Comparison of ENCODE assay signal across 8 cellular contexts in the genomic region with DNA sequence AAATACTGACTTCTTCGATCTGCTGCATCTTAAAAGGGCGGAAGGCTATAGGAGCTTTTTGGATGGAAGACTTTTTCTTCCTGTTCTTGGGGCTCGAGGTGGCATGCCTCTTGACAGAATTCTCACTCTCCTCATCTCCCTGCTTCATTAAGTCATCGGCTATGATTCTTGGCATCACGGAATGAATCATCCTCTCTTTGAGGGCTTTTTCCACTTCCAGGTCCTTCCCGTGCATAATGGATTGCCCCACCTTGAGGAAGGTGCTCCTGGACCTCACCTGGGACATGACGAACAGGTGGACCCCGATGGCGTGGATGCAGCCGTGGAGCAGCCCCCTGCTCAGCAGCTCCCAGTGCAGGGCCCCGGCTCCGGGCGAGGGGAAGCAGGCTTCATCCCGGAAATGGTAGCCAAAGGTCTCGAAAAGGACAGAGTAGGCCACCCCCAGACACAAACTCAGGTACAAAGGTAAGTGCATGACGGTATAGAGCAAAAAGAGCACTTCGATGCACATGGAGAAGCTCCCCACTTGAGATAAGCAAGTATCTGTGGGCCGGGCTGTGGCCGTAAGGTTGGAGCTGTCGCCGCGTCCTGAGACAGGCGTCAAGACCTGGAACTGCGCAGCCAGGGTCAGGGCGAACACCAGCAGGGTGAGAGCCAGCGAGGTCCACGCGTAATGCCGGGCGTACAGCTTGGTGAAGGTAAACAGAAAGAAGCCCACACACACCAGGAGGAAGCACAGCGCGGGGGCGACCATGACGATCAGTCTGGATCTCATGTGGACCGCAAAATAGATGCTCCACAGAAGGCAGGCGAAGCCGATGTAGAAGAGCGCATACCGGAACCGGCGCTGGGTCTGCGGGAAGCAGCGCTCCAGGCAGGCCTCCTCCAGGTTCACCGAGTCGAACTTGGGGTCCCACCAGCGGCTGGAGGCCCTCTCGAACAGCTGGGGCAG. TPM values are rescaled to one million over a fixed set of nuclear protein-coding genes. Genes with fewer than 3 reads are reported as not detected.
DNase-seq lines count a peak whose midpoint lies in the region; ATAC-seq and TF ChIP-seq lines count a peak whose summit lies in the region.

No MANE protein-coding gene starts in this region.

- H3K4me3 Mint-ChIP-seq in activated naive CD8-positive, alpha-beta T cell treated with anti-CD3 and anti-CD28 coated beads, Interleukin-2, amount 50 U/mL, for 24 hours: peak overlapping the region; percentile 65

- H3K9ac ChIP-seq in SK-N-SH (no peak overlapping the region), subcutaneous abdominal adipose tissue (ENCODE audit: low read length in 5 of 5) (peak overlapping the region in 3 of 5 donors; percentile 2 to 62 (median 43))

- H3K4me1 ChIP-seq in SK-N-SH (ENCODE audit: control insufficient read depth in 1 of 2, insufficient read depth in 2 of 2, low read depth in 1 of 2, low read length in 1 of 2) (peaks cover 8 to 30% of the 10 kb centered on the region in 2 experiments; a peak in 3 of 4 replicates), subcutaneous abdominal adipose tissue (ENCODE audit: control insufficient read depth in 5 of 5, insufficient read depth in 5 of 5, low read length in 5 of 5) (peaks cover 0 to 60% (median 58%) of the 10 kb centered on the region in 5 donors)

- TF ChIP-seq RAD21 in SK-N-SH (IDR thresholded peaks at IDR 0.05; ENCODE audit: low read length): no peak

- H3K4me3 ChIP-seq in SK-N-SH (ENCODE audit: low read depth in 2 of 2, low read length in 1 of 2): no peak overlapping the region; a peak in 1 of 4 replicates
- peak overlapping the region in 4 of 5 donors; percentile 59 to 69 (median 66) for H3K4me3 ChIP-seq in subcutaneous abdominal adipose tissue (ENCODE audit: low read depth in 1 of 5, low read length in 5 of 5)

- H3K4me2 ChIP-seq in SK-N-SH: peak overlapping the region; percentile 75; the same call in 1 of the 2 replicates

- H3K27me3 Mint-ChIP-seq in activated naive CD8-positive, alpha-beta T cell treated with anti-CD3 and anti-CD28 coated beads, Interleukin-2, amount 50 U/mL, for 24 hours: peaks cover 14% of the 10 kb centered on the region

- H3F3A ChIP-seq in SK-N-SH (replicated peaks; ENCODE audit: insufficient read depth): no peaks in the 10 kb centered on the region

- 97% methylated on average over 44 of the region's 47 CpGs for WGBS in SK-N-SH (ENCODE audit: low lambda C conversion rate)

- no peaks in the 10 kb centered on the region for H4K20me1 ChIP-seq in SK-N-SH (ENCODE audit: insufficient read depth)

- POLR2A ChIA-PET in SK-N-SH (lab: Yijun Ruan, JAX): interaction anchor here (0.6 kb wide), 1 partner anchor 21 kb away, joined by 3 read pairs; no protein-coding TSS in a partner anchor

- no peak for TF ChIP-seq EP300 in SK-N-SH (IDR thresholded peaks at IDR 0.05; ENCODE audit: borderline replicate concordance in 1 of 2, low read depth in 1 of 2, low read length in 1 of 2)

- H3K9me3 ChIP-seq in SK-N-SH (no peaks in the 10 kb centered on the region), subcutaneous abdominal adipose tissue (ENCODE audit: control insufficient read depth in 5 of 5, low read length in 5 of 5) (no peaks in the 10 kb centered on the region)

- H3K36me3 Mint-ChIP-seq in activated naive CD8-positive, alpha-beta T cell treated with anti-CD3 and anti-CD28 coated beads, Interleukin-2, amount 50 U/mL, for 24 hours (ENCODE audit: low read depth): peaks cover 3% of the 10 kb centered on the region

- H2AFZ ChIP-seq in SK-N-SH (ENCODE audit: low read depth): no peak overlapping the region

- H3K27ac ChIP-seq in SK-N-SH (ENCODE audit: low read depth in 2 of 2, low read length in 1 of 2) (no peak overlapping the region), subcutaneous abdominal adipose tissue (ENCODE audit: low read depth, low read length) (no peak overlapping the region)

- CTCF ChIA-PET in SK-N-SH (lab: Yijun Ruan, JAX): interaction anchor here (3.3 to 3.5 kb wide), 2 partner anchors 132 to 139 kb away, joined by 13 to 18 read pairs; no protein-coding TSS in a partner anchor

- ATAC-seq in SK-N-SH treated with all-trans-retinoic acid at 6 μM for 48 hours: no peak
- ATAC-seq in activated naive CD8-positive, alpha-beta T cell treated with anti-CD3 and anti-CD28 coated beads, Interleukin-2, amount 50 U/mL, for 24 hours: no peak

- H3K9me3 Mint-ChIP-seq in activated naive CD8-positive, alpha-beta T cell treated with anti-CD3 and anti-CD28 coated beads, Interleukin-2, amount 50 U/mL, for 24 hours: no peaks in the 10 kb centered on the region

- H3K4me1 Mint-ChIP-seq in activated naive CD8-positive, alpha-beta T cell treated with anti-CD3 and anti-CD28 coated beads, Interleukin-2, amount 50 U/mL, for 24 hours: peaks cover 39% of the 10 kb centered on the region

- DNase-seq in SK-N-SH (no peak), kidney tubule cell (ENCODE audit: low spot score) (peak; percentile 23), NCI-H2081 (lab: John Stamatoyannopoulos, UW) (no peak), HPDE6-E6E7 (ENCODE audit: extremely low spot score) (no peak), middle frontal gyrus (ENCODE audit: extremely low spot score, low spot score) (no peak)
- DNase-seq in activated naive CD8-positive, alpha-beta T cell treated with anti-CD3 and anti-CD28 coated beads, Interleukin-2, amount 50 U/mL, for 24 hours: no peak

- no peak overlapping the region for H3K27ac Mint-ChIP-seq in activated naive CD8-positive, alpha-beta T cell treated with anti-CD3 and anti-CD28 coated beads, Interleukin-2, amount 50 U/mL, for 24 hours

- H3K36me3 ChIP-seq in SK-N-SH (replicated peaks in 1 of 2; ENCODE audit: control insufficient read depth in 1 of 2, insufficient read depth in 2 of 2, low read length in 1 of 2) (no peaks in the 10 kb centered on the region), subcutaneous abdominal adipose tissue (ENCODE audit: control insufficient read depth in 5 of 5, insufficient read depth in 5 of 5, low read length in 5 of 5) (no peaks in the 10 kb centered on the region)

- no peaks in the 10 kb centered on the region for H3K27me3 ChIP-seq in SK-N-SH (ENCODE audit: insufficient read depth)
- H3K27me3 ChIP-seq in subcutaneous abdominal adipose tissue (ENCODE audit: control insufficient read depth in 5 of 5, insufficient read depth in 4 of 5, low read length in 5 of 5): no peaks in the 10 kb centered on the region

- no peak for TF ChIP-seq CTCF in SK-N-SH (IDR thresholded peaks at IDR 0.05)

- no peaks in the 10 kb centered on the region for H3K9me2 ChIP-seq in SK-N-SH

- H3K79me2 ChIP-seq in SK-N-SH (ENCODE audit: insufficient read depth): no peaks in the 10 kb centered on the region

TF ChIP-seq in SK-N-SH, 30 proteins besides CTCF, POLR2A, EP300 and RAD21:
- no peak for TF ChIP-seq MEF2A (IDR thresholded peaks at IDR 0.05; ENCODE audit: borderline replicate concordance, low read depth)
- TF ChIP-seq POLR2AphosphoS5 (IDR thresholded peaks at IDR 0.05; ENCODE audit: low read depth, low read length): no peak
- no peak for TF ChIP-seq RXRA (IDR thresholded peaks at IDR 0.05; ENCODE audit: borderline replicate concordance, low read depth)
- TF ChIP-seq SIN3A (IDR thresholded peaks at IDR 0.05; ENCODE audit: borderline replicate concordance, low read depth, low read length): no peak
- TF ChIP-seq SMC3 (IDR thresholded peaks at IDR 0.05; ENCODE audit: low read depth, low read length): no peak
- TF ChIP-seq, protein P1, sequence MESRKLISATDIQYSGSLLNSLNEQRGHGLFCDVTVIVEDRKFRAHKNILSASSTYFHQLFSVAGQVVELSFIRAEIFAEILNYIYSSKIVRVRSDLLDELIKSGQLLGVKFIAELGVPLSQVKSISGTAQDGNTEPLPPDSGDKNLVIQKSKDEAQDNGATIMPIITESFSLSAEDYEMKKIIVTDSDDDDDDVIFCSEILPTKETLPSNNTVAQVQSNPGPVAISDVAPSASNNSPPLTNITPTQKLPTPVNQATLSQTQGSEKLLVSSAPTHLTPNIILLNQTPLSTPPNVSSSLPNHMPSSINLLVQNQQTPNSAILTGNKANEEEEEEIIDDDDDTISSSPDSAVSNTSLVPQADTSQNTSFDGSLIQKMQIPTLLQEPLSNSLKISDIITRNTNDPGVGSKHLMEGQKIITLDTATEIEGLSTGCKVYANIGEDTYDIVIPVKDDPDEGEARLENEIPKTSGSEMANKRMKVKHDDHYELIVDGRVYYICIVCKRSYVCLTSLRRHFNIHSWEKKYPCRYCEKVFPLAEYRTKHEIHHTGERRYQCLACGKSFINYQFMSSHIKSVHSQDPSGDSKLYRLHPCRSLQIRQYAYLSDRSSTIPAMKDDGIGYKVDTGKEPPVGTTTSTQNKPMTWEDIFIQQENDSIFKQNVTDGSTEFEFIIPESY (IDR thresholded peaks at IDR 0.05; ENCODE audit: borderline replicate concordance, low read depth): no peak
- no peak for TF ChIP-seq NFIC (IDR thresholded peaks at IDR 0.05; ENCODE audit: borderline replicate concordance)

TF ChIP-seq in SK-N-SH treated with all-trans-retinoic acid at 6 μM for 48 hours, 23 proteins besides CTCF, POLR2A, EP300 and RAD21 (continues in another document):
- TF ChIP-seq, protein P2, sequence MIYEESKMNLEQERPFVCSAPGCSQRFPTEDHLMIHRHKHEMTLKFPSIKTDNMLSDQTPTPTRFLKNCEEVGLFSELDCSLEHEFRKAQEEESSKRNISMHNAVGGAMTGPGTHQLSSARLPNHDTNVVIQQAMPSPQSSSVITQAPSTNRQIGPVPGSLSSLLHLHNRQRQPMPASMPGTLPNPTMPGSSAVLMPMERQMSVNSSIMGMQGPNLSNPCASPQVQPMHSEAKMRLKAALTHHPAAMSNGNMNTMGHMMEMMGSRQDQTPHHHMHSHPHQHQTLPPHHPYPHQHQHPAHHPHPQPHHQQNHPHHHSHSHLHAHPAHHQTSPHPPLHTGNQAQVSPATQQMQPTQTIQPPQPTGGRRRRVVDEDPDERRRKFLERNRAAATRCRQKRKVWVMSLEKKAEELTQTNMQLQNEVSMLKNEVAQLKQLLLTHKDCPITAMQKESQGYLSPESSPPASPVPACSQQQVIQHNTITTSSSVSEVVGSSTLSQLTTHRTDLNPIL (CRISPR knock-in tag; IDR thresholded peaks at IDR 0.05; ENCODE audit: low read depth): no peak
- TF ChIP-seq ISL1 (CRISPR knock-in tag; IDR thresholded peaks at IDR 0.05) (no peak), TOX (CRISPR knock-in tag; IDR thresholded peaks at IDR 0.05; ENCODE audit: borderline replicate concordance) (no peak), CSDC2 (CRISPR knock-in tag; IDR thresholded peaks at IDR 0.05) (no peak), ZNF8 (CRISPR knock-in tag; IDR thresholded peaks at IDR 0.05) (no peak), PPARA (CRISPR knock-in tag; IDR thresholded peaks at IDR 0.05; ENCODE audit: borderline replicate concordance) (no peak), SNAI2 (CRISPR knock-in tag; IDR thresholded peaks at IDR 0.05) (no peak), TCF4 (CRISPR knock-in tag; IDR thresholded peaks at IDR 0.05; ENCODE audit: borderline replicate concordance) (no peak), ZNF565 (CRISPR knock-in tag; conservative IDR thresholded peaks at IDR 0.05; ENCODE audit: low read depth) (no peak), ARNTL (CRISPR knock-in tag; IDR thresholded peaks at IDR 0.05; ENCODE audit: borderline replicate concordance, low read depth) (no peak)

RNA-seq across cellular contexts. Expression of a gene that starts 1.7 kb away (rescaled TPM):
- 2.7 and 5.2 TPM in 2 replicates for polyA plus RNA-seq in SK-N-SH (2012; rRNA removed)
- polyA plus RNA-seq in SK-N-SH (2012; cell fraction: cytosol; rRNA removed): 2.6 and 3.4 TPM in 2 replicates
- 4.6 and 5.0 TPM in 2 replicates for polyA plus RNA-seq in SK-N-SH (2012; cell fraction: nucleus; rRNA removed)

Comparison
In these comparisons a context has a peak if more than half of its experiments do, and no peak if none do; other contexts are left out.
1. H3K4me3 ChIP-seq: peak in subcutaneous abdominal adipose tissue (4 of 5); none in SK-N-SH (0 of 2).